11 cellular contexts compared by ENCODE assay signal in genomic region chr9:90090997-90091396, GRCh38.
"Had no signal": no experiment of that assay in that cellular context is flagged by ENCODE, and none has a peak within 500 bp of the region (broad histone marks: within the 10 kb centered on the region; RNA-seq: fewer than 3 reads in every experiment).

No MANE protein-coding gene starts in this region.

- H3K4me2 ChIP-seq: GM23338 had no signal

- ATAC-seq: GM23338, HCT116 had no signal

- H3K9ac ChIP-seq: GM23248 had no signal

- H3K36me3 ChIP-seq: HAP-1 had no signal

- H3K9me3 ChIP-seq: HAP-1 had no signal

- H3K4me1 ChIP-seq: HAP-1 had no signal

- DNase-seq: GM23248, GOT3, H7, H9, HCEC 1CT, HFFc6 had no signal

- H2AFZ ChIP-seq: GM23248, GM23338 had no signal

- FAIRE-seq: H1, H54 had no signal

- H3K27ac ChIP-seq: GM23248 had no signal

- H3K4me3 ChIP-seq: GM23248, GM23338, HAP-1 had no signal
